ENCODE assay signal across 9 cellular contexts in genomic region chr1:201450721-201451291, GRCh38. TPM values are rescaled to one million over a fixed set of nuclear protein-coding genes. Genes with fewer than 3 reads are reported as not detected.
DNase-seq lines count a peak whose midpoint lies in the region; ATAC-seq lines count a peak whose summit lies in the region.
"Had no signal": no experiment of that assay in that cellular context is flagged by ENCODE, and none has a peak within 500 bp of the region (broad histone marks: within the 10 kb centered on the region; RNA-seq: fewer than 3 reads in every experiment).

No MANE protein-coding gene starts in this region.

- no peaks in the 10 kb centered on the region for H3K27me3 ChIP-seq in mucosa of rectum (ENCODE audit: control insufficient read depth in 2 of 2, insufficient read depth in 2 of 2, low read length in 2 of 2)

- H3K9me3 ChIP-seq in mucosa of rectum (ENCODE audit: control insufficient read depth in 2 of 2, low read length in 2 of 2), result no peaks in the 10 kb centered on the region

- H3K4me1 ChIP-seq in mucosa of rectum (ENCODE audit: control insufficient read depth in 2 of 2, insufficient read depth in 2 of 2, low read length in 2 of 2), result peaks cover 7% of the 10 kb centered on the region in 2 donors

- CTCF ChIA-PET in activated naive CD4-positive, alpha-beta T cell treated with anti-CD3 and anti-CD28 coated beads for 36 hours (lab: Charles Lee), result interaction anchor here (1.2 to 7.8 kb wide), 4 partner anchors 8 to 62 kb away, joined by 3 to 121 read pairs (median 45); no protein-coding TSS in a partner anchor

- H3K27ac ChIP-seq in mucosa of rectum (ENCODE audit: low read depth in 2 of 2, low read length in 2 of 2), result peak overlapping the region; percentile 48 to 52

- no peaks in the 10 kb centered on the region for H3K36me3 ChIP-seq in mucosa of rectum (ENCODE audit: control insufficient read depth in 2 of 2, insufficient read depth in 2 of 2, low read length in 2 of 2)

- no peak overlapping the region for H3K27ac Mint-ChIP-seq in activated naive CD4-positive, alpha-beta T cell treated with anti-CD3 and anti-CD28 coated beads for 36 hours

- peak; percentile 80 for DNase-seq in AG08396 (ENCODE audit: low spot score)
- peak; percentile 79 for DNase-seq in LHCN-M2 (ENCODE audit: low read depth)
- DNase-seq in dedifferentiated amniotic fluid mesenchymal stem cell (ENCODE audit: extremely low spot score), result peak; percentile 78
- no peak for DNase-seq in HPDE6-E6E7 (ENCODE audit: extremely low spot score)
- DNase-seq in activated naive CD4-positive, alpha-beta T cell treated with anti-CD3 and anti-CD28 coated beads for 36 hours, result no peak
- no peak for DNase-seq in DMS79 (lab: John Stamatoyannopoulos, UW)

- H3K27me3 Mint-ChIP-seq in activated naive CD4-positive, alpha-beta T cell treated with anti-CD3 and anti-CD28 coated beads for 36 hours (ENCODE audit: low read depth), result peaks cover 28% of the 10 kb centered on the region

- H3K36me3 Mint-ChIP-seq in activated naive CD4-positive, alpha-beta T cell treated with anti-CD3 and anti-CD28 coated beads for 36 hours (ENCODE audit: low read depth), result no peaks in the 10 kb centered on the region

- no peak overlapping the region for H3K4me3 ChIP-seq in mucosa of rectum (ENCODE audit: low read length in 2 of 2)

- intact Hi-C loops in activated naive CD4-positive, alpha-beta T cell treated with anti-CD3 and anti-CD28 coated beads for 36 hours (cut with micrococcal nuclease), result loop anchor here (5.0 kb wide), 1 partner anchor 434 kb away; no protein-coding TSS in a partner anchor

- peaks cover 17% of the 10 kb centered on the region for H3K4me1 Mint-ChIP-seq in activated naive CD4-positive, alpha-beta T cell treated with anti-CD3 and anti-CD28 coated beads for 36 hours (ENCODE audit: low read depth)

- no peak overlapping the region for H3K4me3 Mint-ChIP-seq in activated naive CD4-positive, alpha-beta T cell treated with anti-CD3 and anti-CD28 coated beads for 36 hours

- no peak overlapping the region for H3K9ac ChIP-seq in mucosa of rectum (ENCODE audit: low read depth in 1 of 2, low read length in 2 of 2)

- no peak for ATAC-seq in GM19328 (IDR thresholded peaks at IDR 0.05; ENCODE audit: unreplicated experiment)

- no peaks in the 10 kb centered on the region for H3K9me3 Mint-ChIP-seq in activated naive CD4-positive, alpha-beta T cell treated with anti-CD3 and anti-CD28 coated beads for 36 hours

RNA-seq across cellular contexts. Expression of gene PHLDA3, which starts 18.2 kb away (rescaled TPM):
- 74.8 and 126 TPM in 2 replicates for total RNA-seq in LHCN-M2 (2014; rRNA removed)
- polyA plus RNA-seq in LHCN-M2 (2012), result 124 TPM
- 10 to 100 TPM; 19.5 TPM for total RNA-seq in activated naive CD4-positive, alpha-beta T cell treated with anti-CD3 and anti-CD28 coated beads for 36 hours

RNA-seq across cellular contexts. Expression of gene TNNI1, which starts 29.3 kb away (rescaled TPM):
- 1.7 and 25.7 TPM in 2 replicates for total RNA-seq in LHCN-M2 (2014; rRNA removed)
- 98.0 TPM for polyA plus RNA-seq in LHCN-M2 (2012)
- not detected for total RNA-seq in activated naive CD4-positive, alpha-beta T cell treated with anti-CD3 and anti-CD28 coated beads for 36 hours
- total RNA-seq: activated CD8-positive, alpha-beta memory T cell treated with anti-CD3 and anti-CD28 coated beads for 36 hours had no signal

RNA-seq across cellular contexts. Expression of gene LAD1, which starts 51.7 kb away (rescaled TPM):
- total RNA-seq in LHCN-M2 (2014; rRNA removed), result 0.64 and 2.2 TPM in 2 replicates
- 1.5 TPM for polyA plus RNA-seq in LHCN-M2 (2012)
- total RNA-seq in activated naive CD4-positive, alpha-beta T cell treated with anti-CD3 and anti-CD28 coated beads for 36 hours, result not detected
- total RNA-seq: activated CD8-positive, alpha-beta memory T cell treated with anti-CD3 and anti-CD28 coated beads for 36 hours had no signal

RNA-seq across cellular contexts. Expression of gene CSRP1, which starts 56.1 kb away (rescaled TPM):
- total RNA-seq in LHCN-M2 (2014; rRNA removed), result 336 and 492 TPM in 2 replicates
- 491 TPM for polyA plus RNA-seq in LHCN-M2 (2012)
- 10 to 100 TPM; 35.7 to 36.6 TPM for total RNA-seq in activated naive CD4-positive, alpha-beta T cell treated with anti-CD3 and anti-CD28 coated beads for 36 hours

Comparison
In these comparisons a context has a peak if more than half of its experiments do, and no peak if none do; other contexts are left out.
1. DNase-seq: peak in AG08396 (single experiment), LHCN-M2 (single experiment) and dedifferentiated amniotic fluid mesenchymal stem cell (single experiment); none in HPDE6-E6E7 (single experiment), activated naive CD4-positive, alpha-beta T cell treated with anti-CD3 and anti-CD28 coated beads for 36 hours (single experiment) and DMS79 (single experiment).